In genomic region chr5:535781-536698, GRCh38 we compare ENCODE assay signal across 1 cellular context.
TF ChIP-seq lines count a peak whose summit lies in the region.

No MANE protein-coding gene starts in this region.

TF ChIP-seq in HepG2, 621 proteins besides CTCF, POLR2A, EP300 and RAD21 (continued from another document):
- TF ChIP-seq ZNF609 (CRISPR knock-in tag; IDR thresholded peaks at IDR 0.05; ENCODE audit: borderline replicate concordance), result no peak
- no peak for TF ChIP-seq ZNF446 (CRISPR knock-in tag; IDR thresholded peaks at IDR 0.05)
- no peak for TF ChIP-seq ZNF33B (CRISPR knock-in tag; IDR thresholded peaks at IDR 0.05)
- no peak for TF ChIP-seq KLF16 (CRISPR knock-in tag; IDR thresholded peaks at IDR 0.05)
- no peak for TF ChIP-seq ATF1 (CRISPR knock-in tag; IDR thresholded peaks at IDR 0.05)
- TF ChIP-seq, protein P1, sequence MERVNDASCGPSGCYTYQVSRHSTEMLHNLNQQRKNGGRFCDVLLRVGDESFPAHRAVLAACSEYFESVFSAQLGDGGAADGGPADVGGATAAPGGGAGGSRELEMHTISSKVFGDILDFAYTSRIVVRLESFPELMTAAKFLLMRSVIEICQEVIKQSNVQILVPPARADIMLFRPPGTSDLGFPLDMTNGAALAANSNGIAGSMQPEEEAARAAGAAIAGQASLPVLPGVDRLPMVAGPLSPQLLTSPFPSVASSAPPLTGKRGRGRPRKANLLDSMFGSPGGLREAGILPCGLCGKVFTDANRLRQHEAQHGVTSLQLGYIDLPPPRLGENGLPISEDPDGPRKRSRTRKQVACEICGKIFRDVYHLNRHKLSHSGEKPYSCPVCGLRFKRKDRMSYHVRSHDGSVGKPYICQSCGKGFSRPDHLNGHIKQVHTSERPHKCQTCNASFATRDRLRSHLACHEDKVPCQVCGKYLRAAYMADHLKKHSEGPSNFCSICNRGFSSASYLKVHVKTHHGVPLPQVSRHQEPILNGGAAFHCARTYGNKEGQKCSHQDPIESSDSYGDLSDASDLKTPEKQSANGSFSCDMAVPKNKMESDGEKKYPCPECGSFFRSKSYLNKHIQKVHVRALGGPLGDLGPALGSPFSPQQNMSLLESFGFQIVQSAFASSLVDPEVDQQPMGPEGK (CRISPR knock-in tag; IDR thresholded peaks at IDR 0.05), result no peak
- no peak for TF ChIP-seq PRPF4 (IDR thresholded peaks at IDR 0.05; ENCODE audit: low read depth, low read length, poor library complexity, severe bottlenecking)
- TF ChIP-seq, protein P2, sequence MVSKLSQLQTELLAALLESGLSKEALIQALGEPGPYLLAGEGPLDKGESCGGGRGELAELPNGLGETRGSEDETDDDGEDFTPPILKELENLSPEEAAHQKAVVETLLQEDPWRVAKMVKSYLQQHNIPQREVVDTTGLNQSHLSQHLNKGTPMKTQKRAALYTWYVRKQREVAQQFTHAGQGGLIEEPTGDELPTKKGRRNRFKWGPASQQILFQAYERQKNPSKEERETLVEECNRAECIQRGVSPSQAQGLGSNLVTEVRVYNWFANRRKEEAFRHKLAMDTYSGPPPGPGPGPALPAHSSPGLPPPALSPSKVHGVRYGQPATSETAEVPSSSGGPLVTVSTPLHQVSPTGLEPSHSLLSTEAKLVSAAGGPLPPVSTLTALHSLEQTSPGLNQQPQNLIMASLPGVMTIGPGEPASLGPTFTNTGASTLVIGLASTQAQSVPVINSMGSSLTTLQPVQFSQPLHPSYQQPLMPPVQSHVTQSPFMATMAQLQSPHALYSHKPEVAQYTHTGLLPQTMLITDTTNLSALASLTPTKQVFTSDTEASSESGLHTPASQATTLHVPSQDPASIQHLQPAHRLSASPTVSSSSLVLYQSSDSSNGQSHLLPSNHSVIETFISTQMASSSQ (IDR thresholded peaks at IDR 0.05; ENCODE audit: low read depth), result no peak
- TF ChIP-seq, protein P2 (CRISPR knock-in tag; IDR thresholded peaks at IDR 0.05; ENCODE audit: borderline replicate concordance), result no peak
